In the genomic region with DNA sequence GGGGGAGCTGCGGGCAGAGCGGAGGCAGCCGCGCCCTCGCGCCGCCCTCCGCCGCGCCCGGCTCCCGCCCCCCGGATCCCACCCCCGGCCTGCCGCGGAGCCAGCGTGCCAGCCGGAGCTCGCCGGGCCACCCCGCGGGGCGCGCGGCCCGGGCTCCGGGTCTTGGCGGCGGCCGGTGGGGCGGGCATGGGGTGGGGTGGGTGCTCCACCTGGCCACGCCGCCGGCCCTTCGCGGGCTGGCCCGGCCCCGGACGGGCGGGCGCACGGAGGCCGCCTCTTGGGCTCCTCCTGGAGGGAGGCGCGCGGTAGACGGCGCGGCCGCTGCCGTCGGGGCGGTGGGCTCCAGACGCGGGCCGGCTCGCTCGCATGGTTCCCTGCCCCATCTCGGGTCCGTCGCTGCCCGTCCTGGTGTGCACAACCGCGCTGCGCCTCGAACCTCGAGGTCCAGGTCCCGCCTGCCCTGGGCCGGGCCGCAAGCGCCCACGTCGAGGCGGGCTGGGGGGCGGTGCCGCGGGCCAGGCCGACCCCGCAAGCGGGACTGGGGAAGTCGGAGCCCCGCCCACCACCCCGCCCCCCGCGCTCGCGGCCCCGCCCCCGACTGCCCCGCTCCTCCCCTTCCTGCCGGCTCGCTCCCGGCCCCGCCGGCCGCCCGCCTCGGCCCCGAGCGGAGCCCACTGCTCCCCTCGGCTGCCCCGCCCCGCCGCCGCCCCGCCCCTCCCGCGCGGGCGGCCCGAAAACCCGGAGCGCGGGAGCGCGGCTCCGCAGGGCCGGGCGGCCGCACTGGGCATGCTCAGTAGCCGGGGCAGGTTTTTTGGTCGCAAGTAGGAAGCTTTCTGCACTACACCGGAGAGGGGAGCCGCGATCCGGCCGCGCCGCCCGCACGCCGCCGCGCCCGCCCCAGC, we compare ENCODE assay signal across 8 cellular contexts. TPM values are rescaled to one million over a fixed set of nuclear protein-coding genes. Genes with fewer than 3 reads are reported as not detected.
A peak's percentile ranks its signal among the peaks of the same experiment; 100 is the strongest.
DNase-seq lines count a peak whose midpoint lies in the region; TF ChIP-seq lines count a peak whose summit lies in the region.

A gene with protein sequence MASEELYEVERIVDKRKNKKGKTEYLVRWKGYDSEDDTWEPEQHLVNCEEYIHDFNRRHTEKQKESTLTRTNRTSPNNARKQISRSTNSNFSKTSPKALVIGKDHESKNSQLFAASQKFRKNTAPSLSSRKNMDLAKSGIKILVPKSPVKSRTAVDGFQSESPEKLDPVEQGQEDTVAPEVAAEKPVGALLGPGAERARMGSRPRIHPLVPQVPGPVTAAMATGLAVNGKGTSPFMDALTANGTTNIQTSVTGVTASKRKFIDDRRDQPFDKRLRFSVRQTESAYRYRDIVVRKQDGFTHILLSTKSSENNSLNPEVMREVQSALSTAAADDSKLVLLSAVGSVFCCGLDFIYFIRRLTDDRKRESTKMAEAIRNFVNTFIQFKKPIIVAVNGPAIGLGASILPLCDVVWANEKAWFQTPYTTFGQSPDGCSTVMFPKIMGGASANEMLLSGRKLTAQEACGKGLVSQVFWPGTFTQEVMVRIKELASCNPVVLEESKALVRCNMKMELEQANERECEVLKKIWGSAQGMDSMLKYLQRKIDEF (plus strand): TSS at position 814 of the 902 bp plus-strand sequence. CDS start 380 bp downstream, outside the sequence.

- WGBS in stomach, 5 donors: 0 to 1% (median 1%) methylated on average over 15 to 133 of the region's 135 CpGs

- H3K4me1 ChIP-seq in stomach: peaks cover 6 to 47% (median 20%) of the 10 kb centered on the region in 4 donors

- H3K36me3 ChIP-seq in H7 (replicated peaks; ENCODE audit: control insufficient read depth, insufficient read depth, low read length) (no peaks in the 10 kb centered on the region), stomach (no peaks in the 10 kb centered on the region)

- no peaks in the 10 kb centered on the region for H3K9me3 ChIP-seq in stomach

- no peak for TF ChIP-seq EP300 in stomach (IDR thresholded peaks at IDR 0.05)

- peaks cover 15% of the 10 kb centered on the region for H3K9me3 Mint-ChIP-seq in neural crest cell

- peak; percentile 29 for TF ChIP-seq CTCF in fibroblast of villous mesenchyme (IDR thresholded peaks at IDR 0.05; ENCODE audit: insufficient read depth, low read depth, low read length)
- TF ChIP-seq CTCF in neural crest cell (conservative IDR thresholded peaks at IDR 0.05): peak; percentile 53
- peak in 2 of 7 experiments; percentile 4 to 33 for TF ChIP-seq CTCF in stomach (IDR thresholded peaks at IDR 0.05)

- peaks cover 42% of the 10 kb centered on the region for H3K27me3 Mint-ChIP-seq in neural crest cell (ENCODE audit: low read depth)

- intact Hi-C loops in stomach (cut with DNase I; ENCODE audit: low total_unique reads): no loop called here

- H3K36me3 Mint-ChIP-seq in neural crest cell (ENCODE audit: low read depth): peaks cover 13% of the 10 kb centered on the region

- no peak for TF ChIP-seq POLR2A in stomach (IDR thresholded peaks at IDR 0.05)

- H3K27ac ChIP-seq in stomach: peak within 1 kb of the TSS; percentile 82 to 96 (median 91)

- peak within 1 kb of the TSS; percentile 86 for H3K4me3 Mint-ChIP-seq in neural crest cell

- H3K27me3 ChIP-seq in H7 (ENCODE audit: control insufficient read depth, insufficient read depth, low read length): peaks cover 23% of the 10 kb centered on the region
- no peaks in the 10 kb centered on the region for H3K27me3 ChIP-seq in stomach

- DNase-seq in EH (ENCODE audit: low read depth): peak; percentile 89
- DNase-seq in H7: peak; percentile 98
- peak; percentile 83 for DNase-seq in M059J (ENCODE audit: low read depth)
- DNase-seq in SHP77 treated with DMSO at 0.1 percent for 48 hours (lab: John Stamatoyannopoulos, UW): peak; percentile 26
- peak; percentile 88 for DNase-seq in activated effector memory CD4-positive, alpha-beta T cell treated with Interleukin-2 at 50 U/mL for 16 hours
- DNase-seq in fibroblast of villous mesenchyme (ENCODE audit: low read depth): peak; percentile 90
- peak; percentile 79 for DNase-seq in neural crest cell (ENCODE audit: low read depth, low spot score)
- peak; percentile 92 for DNase-seq in stomach

- no peak within 1 kb of the TSS for H3K27ac Mint-ChIP-seq in neural crest cell (ENCODE audit: unreplicated experiment)

- H3K4me3 ChIP-seq in H7 (ENCODE audit: insufficient read depth, low read depth, low read length) (peak within 1 kb of the TSS; percentile 63), fibroblast of villous mesenchyme (ENCODE audit: low read depth, low read length) (peak within 1 kb of the TSS; percentile 63), stomach (peak within 1 kb of the TSS; percentile 67 to 81 (median 72))

- H3K4me1 Mint-ChIP-seq in neural crest cell: peaks cover 35% of the 10 kb centered on the region

RNA-seq across cellular contexts. Expression of the gene that starts here (rescaled TPM):
- 49.3 and 65.6 TPM in 2 replicates for total RNA-seq in H7 (2014; rRNA removed; shearing (Covaris generic))
- total RNA-seq in M059J (2014; rRNA removed; shearing (Covaris generic)): 34.3 and 49.2 TPM in 2 replicates
- total RNA-seq in fibroblast of villous mesenchyme (37.1 and 38.7 TPM in 2 replicates), neural crest cell (54.2 and 60.6 TPM in 2 replicates), stomach (100 to 1,000 TPM in 1 of 5 donors, 10 to 100 TPM in 4; 13.4 to 226 (median 25.2) TPM)
- polyA plus RNA-seq in stomach: 1 to 10 TPM; 6.2 to 7.7 (median 6.6) TPM

Comparison
In these comparisons a context has a peak if more than half of its experiments do, and no peak if none do; other contexts are left out.
1. Peak in every context shown above with its lines: DNase-seq, H3K4me3 ChIP-seq and H3K27ac ChIP-seq.
2. DNase-seq: peak in every context shown above with its lines; median percentile 98 in H7; 92 in stomach; 90 in fibroblast of villous mesenchyme; 89 in EH; 88 in activated effector memory CD4-positive, alpha-beta T cell treated with Interleukin-2 at 50 U/mL for 16 hours; 83 in M059J; 79 in neural crest cell; 26 in SHP77 treated with DMSO at 0.1 percent for 48 hours.